22 cellular contexts compared by ENCODE assay signal in genomic region chr1:172085372-172085771, GRCh38.
"Had no signal": no experiment of that assay in that cellular context is flagged by ENCODE, and none has a peak within 500 bp of the region (broad histone marks: within the 10 kb centered on the region; RNA-seq: fewer than 3 reads in every experiment).

No MANE protein-coding gene starts in this region.

- ATAC-seq: heart left ventricle; naive thymus-derived CD4-positive, alpha-beta T cell; stimulated activated naive B cell treated with anti-CD40 and anti-IgM and Interleukin-4, amounts not matched to agents 10 μg/mL and 1 μg/mL and 100 μg/mL, for 72 hours had no signal

- H3K27me3 ChIP-seq: heart left ventricle, sigmoid colon, stomach, thyroid gland, upper lobe of left lung had no signal

- H3K27ac Mint-ChIP-seq: activated naive CD4-positive, alpha-beta T cell treated with anti-CD3 and anti-CD28 coated beads for 36 hours; activated naive CD8-positive, alpha-beta T cell treated with anti-CD3 and anti-CD28 coated beads for 36 hours; naive thymus-derived CD4-positive, alpha-beta T cell; stimulated activated naive B cell treated with anti-CD40 and anti-IgM and Interleukin-4, amounts not matched to agents 10 μg/mL and 1 μg/mL and 100 μg/mL, for 72 hours had no signal

- H3K36me3 ChIP-seq: prostate gland, sigmoid colon, thyroid gland, upper lobe of left lung had no signal

- H3K9me3 Mint-ChIP-seq: activated naive CD4-positive, alpha-beta T cell treated with anti-CD3 and anti-CD28 coated beads for 36 hours; activated naive CD8-positive, alpha-beta T cell treated with anti-CD3 and anti-CD28 coated beads for 36 hours; neural crest cell; stimulated activated naive B cell treated with anti-CD40 and anti-IgM and Interleukin-4, amounts not matched to agents 10 μg/mL and 1 μg/mL and 100 μg/mL, for 72 hours had no signal

- H3K9me3 ChIP-seq: heart left ventricle, prostate gland, sigmoid colon, stomach, thyroid gland, upper lobe of left lung had no signal

- H3K27ac ChIP-seq: heart left ventricle, prostate gland, sigmoid colon, stomach, thyroid gland, upper lobe of left lung had no signal

- H3K4me1 Mint-ChIP-seq: neural crest cell had no signal

- H3K4me1 ChIP-seq: heart left ventricle, prostate gland, sigmoid colon, stomach, thyroid gland, upper lobe of left lung had no signal

- H3K4me3 Mint-ChIP-seq: activated naive CD4-positive, alpha-beta T cell treated with anti-CD3 and anti-CD28 coated beads for 36 hours; activated naive CD8-positive, alpha-beta T cell treated with anti-CD3 and anti-CD28 coated beads for 36 hours; naive thymus-derived CD4-positive, alpha-beta T cell; neural crest cell; stimulated activated naive B cell treated with anti-CD40 and anti-IgM and Interleukin-4, amounts not matched to agents 10 μg/mL and 1 μg/mL and 100 μg/mL, for 72 hours had no signal

- H3K4me3 ChIP-seq: heart left ventricle, prostate gland, sigmoid colon, stomach, thyroid gland, upper lobe of left lung had no signal

- DNase-seq: activated CD4-positive, alpha-beta T cell treated with anti-CD3 and anti-CD28 coated beads for 4 hours; activated CD4-positive, alpha-beta T cell treated with anti-CD3 and anti-CD28 coated beads, Interleukin-2, amount 50 U/mL, for 4 hours; activated CD4-positive, CD25-positive, alpha-beta regulatory T cell; activated effector memory CD4-positive, alpha-beta T cell treated with anti-CD3 and anti-CD28 coated beads, Interleukin-2, amount 50 U/mL, for 16 hours; activated naive CD4-positive, alpha-beta T cell treated with anti-CD3 and anti-CD28 coated beads for 36 hours; activated naive CD8-positive, alpha-beta T cell treated with anti-CD3 and anti-CD28 coated beads for 36 hours; amniotic stem cell; caudate nucleus; foreskin fibroblast; heart left ventricle; midbrain; naive thymus-derived CD4-positive, alpha-beta T cell; retina; sigmoid colon; stimulated activated CD4-positive, alpha-beta T cell treated with anti-CD3 and anti-CD28 coated beads, Interleukin-15, amount 100 ng/mL, for 24 hours; stimulated activated CD4-positive, alpha-beta T cell treated with anti-CD3 and anti-CD28 coated beads, Interleukin-2, amount 100 ng/mL, for 24 hours; stimulated activated naive B cell treated with anti-CD40 and anti-IgM and Interleukin-4, amounts not matched to agents 10 μg/mL and 1 μg/mL and 100 μg/mL, for 72 hours; stomach; thyroid gland; upper lobe of left lung had no signal

- H3K27me3 Mint-ChIP-seq: activated naive CD8-positive, alpha-beta T cell treated with anti-CD3 and anti-CD28 coated beads for 36 hours; stimulated activated naive B cell treated with anti-CD40 and anti-IgM and Interleukin-4, amounts not matched to agents 10 μg/mL and 1 μg/mL and 100 μg/mL, for 72 hours had no signal
